Comparison of ENCODE assay signal across 8 cellular contexts in genomic region chr2:189762229-189762550, GRCh38. TPM values are rescaled to one million over a fixed set of nuclear protein-coding genes. Genes with fewer than 3 reads are reported as not detected.
DNase-seq lines count a peak whose midpoint lies in the region; ATAC-seq and TF ChIP-seq lines count a peak whose summit lies in the region.

No MANE protein-coding gene starts in this region.

- H3K9ac ChIP-seq in mammary epithelial cell (ENCODE audit: insufficient read depth, low read length) = peak overlapping the region; percentile 85

- no peak for TF ChIP-seq POLR2A in uterus (IDR thresholded peaks at IDR 0.05)

- intact Hi-C loops in heart right ventricle (cut with DNase I) = loop anchor here in 3 of 10 donors (1.0 to 5.0 kb wide), 3 partner anchors 22 to 100 kb away; partner anchors contain the start of genes ASNSD1 (in 2 of the 3), ORMDL1 (in 2 of the 3) and PMS1 (in 2 of the 3)
- intact Hi-C loops in Right ventricle myocardium superior (cut with DNase I) = loop anchor here (10.0 kb wide), 1 partner anchor 87 kb away; the partner anchor contains the start of gene ANKAR
- intact Hi-C loops in mammary epithelial cell (cut with micrococcal nuclease) = loop anchor here (1.0 kb wide), 2 partner anchors 22 to 101 kb away; partner anchors contain the start of genes ASNSD1, ORMDL1 and PMS1
- intact Hi-C loops in uterus (cut with DNase I; ENCODE audit: low total_unique reads) = no loop called here

- ATAC-seq in heart right ventricle (no peak), Right ventricle myocardium superior (ENCODE audit: poor library complexity) (no peak), GM19023 (IDR thresholded peaks at IDR 0.05; ENCODE audit: unreplicated experiment) (no peak)

- peaks cover 13% of the 10 kb centered on the region for H3K4me1 Mint-ChIP-seq in mesothelial cell of epicardium

- peak overlapping the region; percentile 94 for H3K4me3 Mint-ChIP-seq in mesothelial cell of epicardium

- H3K27ac ChIP-seq in heart right ventricle (peak overlapping the region; percentile 30 to 92 (median 87)), mammary epithelial cell (ENCODE audit: insufficient read depth, low read depth, low read length) (peak overlapping the region; percentile 70), uterus (peak overlapping the region; percentile 85 to 94)

- in situ Hi-C loops in mammary epithelial cell (cut with MboI; ENCODE audit: low sequenced_read_pairs in 2 of 2) = no loop called here

- H3K9me3 Mint-ChIP-seq in mesothelial cell of epicardium = no peaks in the 10 kb centered on the region

- H3K4me2 ChIP-seq in mammary epithelial cell (ENCODE audit: insufficient read depth, low read depth, low read length) = peak overlapping the region; percentile 92

- TF ChIP-seq CTCF in heart right ventricle (IDR thresholded peaks at IDR 0.05) (no peak), mammary epithelial cell (conservative IDR thresholded peaks at IDR 0.05 in 1 of 2, IDR thresholded peaks at IDR 0.05 in 1 of 2; ENCODE audit: extremely low read depth in 1 of 2, insufficient read depth in 1 of 2, low read depth in 1 of 2, low read length in 2 of 2) (no peak), mesothelial cell of epicardium (IDR thresholded peaks at IDR 0.05; ENCODE audit: unreplicated experiment) (no peak), uterus (IDR thresholded peaks at IDR 0.05) (no peak), GM10266 (IDR thresholded peaks at IDR 0.05; ENCODE audit: control insufficient read depth, insufficient read depth, low read depth, missing control alignments) (no peak)

- H3K27me3 ChIP-seq in heart right ventricle (no peaks in the 10 kb centered on the region), mammary epithelial cell (ENCODE audit: insufficient read depth, low read length) (no peaks in the 10 kb centered on the region), uterus (no peaks in the 10 kb centered on the region)

- H4K20me1 ChIP-seq in mammary epithelial cell (ENCODE audit: insufficient read depth, low read length) = no peaks in the 10 kb centered on the region

- dilution Hi-C loops in mammary epithelial cell (cut with HindIII; ENCODE audit: low sequenced_read_pairs) = no loop called here

- peaks cover 5% of the 10 kb centered on the region for H3K79me2 ChIP-seq in mammary epithelial cell (ENCODE audit: insufficient read depth, low read length)

- H3K4me3 ChIP-seq in heart right ventricle = peak overlapping the region; percentile 67 to 83 (median 78)
- H3K4me3 ChIP-seq in mammary epithelial cell (replicated peaks in 1 of 3; ENCODE audit: insufficient read depth in 1 of 3, low read depth in 2 of 3, low read length in 3 of 3) = peak overlapping the region; percentile 66 to 96 (median 92)
- peak overlapping the region; percentile 79 to 84 for H3K4me3 ChIP-seq in uterus

- H3K9me3 ChIP-seq in heart right ventricle (no peaks in the 10 kb centered on the region), mammary epithelial cell (replicated peaks; ENCODE audit: insufficient read depth, low read length) (no peaks in the 10 kb centered on the region), uterus (no peaks in the 10 kb centered on the region)

- peak overlapping the region; percentile 97 for H3K27ac Mint-ChIP-seq in mesothelial cell of epicardium

- H3K36me3 ChIP-seq in heart right ventricle = peaks cover 0 to 18% (median 5%) of the 10 kb centered on the region in 9 donors
- H3K36me3 ChIP-seq in mammary epithelial cell (ENCODE audit: insufficient read depth, low read length) = no peaks in the 10 kb centered on the region
- H3K36me3 ChIP-seq in uterus = no peaks in the 10 kb centered on the region

- peaks cover 19% of the 10 kb centered on the region for H3K36me3 Mint-ChIP-seq in mesothelial cell of epicardium

- H2AFZ ChIP-seq in mammary epithelial cell (ENCODE audit: low read depth, low read length) = peak overlapping the region; percentile 97

- WGBS in heart right ventricle, 2 donors = 0 to 1% methylated on average over 7 of the region's 7 CpGs
- 5% methylated on average over 7 of the region's 7 CpGs for WGBS in mammary epithelial cell (ENCODE audit: low coverage, missing lambda C conversion rate)

- CTCF ChIA-PET in mammary epithelial cell (lab: Charles Lee; ENCODE audit: low non-redundant PET) = interaction anchor here (0.7 to 0.9 kb wide), 3 partner anchors 37 to 360 kb away, joined by 3 read pairs; no protein-coding TSS in a partner anchor

- H3K4me1 ChIP-seq in heart right ventricle = peaks cover 0 to 25% (median 16%) of the 10 kb centered on the region in 9 donors
- peaks cover 6% of the 10 kb centered on the region for H3K4me1 ChIP-seq in mammary epithelial cell (ENCODE audit: insufficient read depth, low read length)
- H3K4me1 ChIP-seq in uterus = no peaks in the 10 kb centered on the region

- H3K27me3 Mint-ChIP-seq in mesothelial cell of epicardium (ENCODE audit: low read depth) = no peaks in the 10 kb centered on the region

- DNase-seq in heart right ventricle (no peak), Right ventricle myocardium superior (no peak), mammary epithelial cell (no peak), mesothelial cell of epicardium (ENCODE audit: low spot score in 2 of 2, unreplicated experiment in 2 of 2) (no peak), uterus (no peak), GM10266 (ENCODE audit: extremely low spot score) (no peak)
- no peak for DNase-seq in stimulated activated CD8-positive, alpha-beta memory T cell treated with anti-CD3 and anti-CD28 coated beads, Interleukin-4, amount 100 ng/mL, for 48 hours

- TSS peak; percentile 33 for BruUV-seq in mammary epithelial cell (replicated peaks; lab: Mats Ljungman, UMichigan)

RNA-seq across cellular contexts. Expression of gene OSGEPL1, which starts 0.4 kb away (rescaled TPM):
- total RNA-seq in heart right ventricle (10 to 100 TPM in 5 of 10 donors, 1 to 10 TPM in 5; 5.8 to 14.1 (median 9.9) TPM), Right ventricle myocardium superior (9.4 TPM), mammary epithelial cell (1 to 10 TPM; 4.6 to 8.8 TPM), mesothelial cell of epicardium (10.7 to 11.3 TPM (median 10.9 TPM) in 3 replicates), uterus (10 to 100 TPM in 1 of 4 donors, 1 to 10 TPM in 3; 3.6 to 28.2 (median 6.2) TPM)
- polyA plus RNA-seq in heart right ventricle (1 to 10 TPM; 3.9 to 5.0 TPM), mammary epithelial cell (5.0 TPM)
- not detected for polyA minus RNA-seq in mammary epithelial cell

RNA-seq across cellular contexts. Expression of gene ORMDL1, which starts 21.9 kb away (rescaled TPM):
- total RNA-seq in heart right ventricle (10 to 100 TPM; 18.1 to 29.3 (median 23.5) TPM), Right ventricle myocardium superior (19.4 TPM), mammary epithelial cell (10 to 100 TPM; 44.3 to 56.2 TPM), mesothelial cell of epicardium (67.8 to 84.7 TPM (median 73.3 TPM) in 3 replicates), uterus (10 to 100 TPM; 29.7 to 92.8 (median 66.9) TPM)
- polyA plus RNA-seq in heart right ventricle (10 to 100 TPM; 34.7 to 88.2 TPM), mammary epithelial cell (31.5 TPM)
- polyA minus RNA-seq in mammary epithelial cell = 7.1 TPM

RNA-seq across cellular contexts. Expression of gene PMS1, which starts 22.1 kb away (rescaled TPM):
- total RNA-seq in heart right ventricle = 10 to 100 TPM in 8 of 10 donors, 1 to 10 TPM in 2; 7.0 to 15.1 (median 11.5) TPM
- 10 to 100 TPM in 1 of 2 donors, 1 to 10 TPM in 1; 4.1 to 17.3 TPM for polyA plus RNA-seq in heart right ventricle
- 13.5 TPM for total RNA-seq in Right ventricle myocardium superior
- 10 to 100 TPM; 21.2 to 26.3 TPM for total RNA-seq in mammary epithelial cell
- polyA plus RNA-seq in mammary epithelial cell = 7.9 TPM
- polyA minus RNA-seq in mammary epithelial cell = 27.8 TPM
- total RNA-seq in mesothelial cell of epicardium = 50.3 to 50.5 TPM (median 50.3 TPM) in 3 replicates
- 100 to 1,000 TPM in 1 of 4 donors, 10 to 100 TPM in 3; 25.0 to 149 (median 58.5) TPM for total RNA-seq in uterus
